1 cellular context compared by ENCODE assay signal in the genomic region with DNA sequence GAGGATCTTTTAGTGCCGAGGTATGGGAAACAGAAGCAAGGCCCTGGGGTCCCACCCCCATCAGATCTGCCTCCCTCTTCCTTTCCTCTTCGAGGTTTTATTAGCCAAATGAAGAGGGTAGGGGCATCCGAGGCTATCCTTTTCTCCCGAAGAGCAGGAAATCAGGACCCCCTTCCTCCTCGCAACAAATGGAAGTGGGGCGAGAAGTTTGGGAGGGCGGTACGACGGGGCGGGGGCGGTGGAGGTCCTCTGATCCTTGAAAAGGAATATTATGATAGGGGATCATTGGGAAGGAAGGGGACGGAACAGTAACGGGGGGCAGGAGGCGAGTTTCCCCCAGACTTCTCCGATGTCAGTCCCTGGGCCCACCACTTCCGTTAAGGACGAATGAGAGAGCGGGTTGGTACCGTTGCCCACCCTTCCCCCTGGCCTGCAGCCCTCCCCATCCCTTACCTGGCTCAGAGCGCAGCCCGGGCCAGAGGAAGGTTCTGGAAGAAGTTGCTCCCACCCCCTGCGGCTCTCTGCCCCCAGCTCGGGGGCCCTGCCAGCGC.
TF ChIP-seq lines count a peak whose summit lies in the region.

No MANE protein-coding gene starts in this region.

TF ChIP-seq in SK-N-SH, 30 proteins besides CTCF, POLR2A, EP300 and RAD21 (continued from another document):
- TF ChIP-seq TEAD4 (IDR thresholded peaks at IDR 0.05; ENCODE audit: borderline replicate concordance, insufficient read depth), result no peak
- no peak for TF ChIP-seq JUND (IDR thresholded peaks at IDR 0.05)
- TF ChIP-seq FOXJ3 (CRISPR knock-in tag; IDR thresholded peaks at IDR 0.05), result no peak
- TF ChIP-seq, protein P1, sequence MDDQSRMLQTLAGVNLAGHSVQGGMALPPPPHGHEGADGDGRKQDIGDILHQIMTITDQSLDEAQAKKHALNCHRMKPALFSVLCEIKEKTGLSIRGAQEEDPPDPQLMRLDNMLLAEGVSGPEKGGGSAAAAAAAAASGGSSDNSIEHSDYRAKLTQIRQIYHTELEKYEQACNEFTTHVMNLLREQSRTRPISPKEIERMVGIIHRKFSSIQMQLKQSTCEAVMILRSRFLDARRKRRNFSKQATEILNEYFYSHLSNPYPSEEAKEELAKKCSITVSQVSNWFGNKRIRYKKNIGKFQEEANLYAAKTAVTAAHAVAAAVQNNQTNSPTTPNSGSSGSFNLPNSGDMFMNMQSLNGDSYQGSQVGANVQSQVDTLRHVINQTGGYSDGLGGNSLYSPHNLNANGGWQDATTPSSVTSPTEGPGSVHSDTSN (IDR thresholded peaks at IDR 0.05), result no peak
- no peak for TF ChIP-seq SIN3A (IDR thresholded peaks at IDR 0.05; ENCODE audit: borderline replicate concordance, low read depth, low read length)
- no peak for TF ChIP-seq SMC3 (IDR thresholded peaks at IDR 0.05; ENCODE audit: low read depth, low read length)
- no peak for TF ChIP-seq TAF1 (IDR thresholded peaks at IDR 0.05; ENCODE audit: borderline replicate concordance, low read depth, low read length)
- TF ChIP-seq, protein P2, sequence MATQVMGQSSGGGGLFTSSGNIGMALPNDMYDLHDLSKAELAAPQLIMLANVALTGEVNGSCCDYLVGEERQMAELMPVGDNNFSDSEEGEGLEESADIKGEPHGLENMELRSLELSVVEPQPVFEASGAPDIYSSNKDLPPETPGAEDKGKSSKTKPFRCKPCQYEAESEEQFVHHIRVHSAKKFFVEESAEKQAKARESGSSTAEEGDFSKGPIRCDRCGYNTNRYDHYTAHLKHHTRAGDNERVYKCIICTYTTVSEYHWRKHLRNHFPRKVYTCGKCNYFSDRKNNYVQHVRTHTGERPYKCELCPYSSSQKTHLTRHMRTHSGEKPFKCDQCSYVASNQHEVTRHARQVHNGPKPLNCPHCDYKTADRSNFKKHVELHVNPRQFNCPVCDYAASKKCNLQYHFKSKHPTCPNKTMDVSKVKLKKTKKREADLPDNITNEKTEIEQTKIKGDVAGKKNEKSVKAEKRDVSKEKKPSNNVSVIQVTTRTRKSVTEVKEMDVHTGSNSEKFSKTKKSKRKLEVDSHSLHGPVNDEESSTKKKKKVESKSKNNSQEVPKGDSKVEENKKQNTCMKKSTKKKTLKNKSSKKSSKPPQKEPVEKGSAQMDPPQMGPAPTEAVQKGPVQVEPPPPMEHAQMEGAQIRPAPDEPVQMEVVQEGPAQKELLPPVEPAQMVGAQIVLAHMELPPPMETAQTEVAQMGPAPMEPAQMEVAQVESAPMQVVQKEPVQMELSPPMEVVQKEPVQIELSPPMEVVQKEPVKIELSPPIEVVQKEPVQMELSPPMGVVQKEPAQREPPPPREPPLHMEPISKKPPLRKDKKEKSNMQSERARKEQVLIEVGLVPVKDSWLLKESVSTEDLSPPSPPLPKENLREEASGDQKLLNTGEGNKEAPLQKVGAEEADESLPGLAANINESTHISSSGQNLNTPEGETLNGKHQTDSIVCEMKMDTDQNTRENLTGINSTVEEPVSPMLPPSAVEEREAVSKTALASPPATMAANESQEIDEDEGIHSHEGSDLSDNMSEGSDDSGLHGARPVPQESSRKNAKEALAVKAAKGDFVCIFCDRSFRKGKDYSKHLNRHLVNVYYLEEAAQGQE (IDR thresholded peaks at IDR 0.05; ENCODE audit: low read depth, low read length), result no peak
